Comparison of ENCODE assay signal across 8 cellular contexts in genomic region chr21:15064576-15065380, GRCh38. TPM values are rescaled to one million over a fixed set of nuclear protein-coding genes. Genes with fewer than 3 reads are reported as not detected.
DNase-seq lines count a peak whose midpoint lies in the region; TF ChIP-seq lines count a peak whose summit lies in the region.

TSS of gene NRIP1 (minus strand) at chr21:15065000. CDS start at chr21:14968192, 96,808 bp downstream.

- H4K20me1 ChIP-seq in MM.1S (ENCODE audit: insufficient read depth, low read length), result no peaks in the 10 kb centered on the region

- peaks cover 2% of the 10 kb centered on the region for H3K36me3 Mint-ChIP-seq in T-helper 2 cell treated with Interferon-gamma antibody and Interleukin-4, amounts not matched to agents 5 μg/mL and 100 μg/mL, for 36 hours (ENCODE audit: low read depth)

- H3K4me1 ChIP-seq in ES-I3 (ENCODE audit: insufficient read depth, low read length), result peaks cover 22% of the 10 kb centered on the region
- H3K4me1 ChIP-seq in MM.1S (ENCODE audit: low read length), result no peaks in the 10 kb centered on the region
- H3K4me1 ChIP-seq in ascending aorta, result peaks cover 0 to 25% of the 10 kb centered on the region in 2 donors
- peaks cover 0 to 45% of the 10 kb centered on the region in 2 donors for H3K4me1 ChIP-seq in right atrium auricular region
- no peaks in the 10 kb centered on the region for H3K4me1 ChIP-seq in urinary bladder (ENCODE audit: insufficient read depth)

- H3F3A ChIP-seq in MM.1S (ENCODE audit: insufficient read depth, low read length), result peaks cover 4% of the 10 kb centered on the region; the same call in 1 of the 2 replicates

- H3K9me2 ChIP-seq in MM.1S (replicated peaks; ENCODE audit: insufficient read depth, low read length), result no peaks in the 10 kb centered on the region

- peaks cover 55% of the 10 kb centered on the region for H3K27me3 Mint-ChIP-seq in T-helper 2 cell treated with Interferon-gamma antibody and Interleukin-4, amounts not matched to agents 5 μg/mL and 100 μg/mL, for 36 hours (ENCODE audit: low read depth)

- peak within 1 kb of the TSS; percentile 89 for H3K27ac Mint-ChIP-seq in T-helper 2 cell treated with Interferon-gamma antibody and Interleukin-4, amounts not matched to agents 5 μg/mL and 100 μg/mL, for 36 hours

- H3K27me3 ChIP-seq in H7 (ENCODE audit: control insufficient read depth, insufficient read depth, low read length), result no peaks in the 10 kb centered on the region; the same call in 1 of the 2 replicates
- H3K27me3 ChIP-seq in MM.1S (replicated peaks; ENCODE audit: insufficient read depth, low read length), result peaks cover 7% of the 10 kb centered on the region; the same call in 1 of the 2 replicates
- no peaks in the 10 kb centered on the region for H3K27me3 ChIP-seq in ascending aorta
- no peaks in the 10 kb centered on the region for H3K27me3 ChIP-seq in right atrium auricular region

- peak within 1 kb of the TSS; percentile 96 for H3K4me3 Mint-ChIP-seq in T-helper 2 cell treated with Interferon-gamma antibody and Interleukin-4, amounts not matched to agents 5 μg/mL and 100 μg/mL, for 36 hours

- no peaks in the 10 kb centered on the region for H3K9me3 Mint-ChIP-seq in T-helper 2 cell treated with Interferon-gamma antibody and Interleukin-4, amounts not matched to agents 5 μg/mL and 100 μg/mL, for 36 hours

- TF ChIP-seq CTCF in MM.1S (IDR thresholded peaks at IDR 0.05; ENCODE audit: low read length) (no peak), ascending aorta (IDR thresholded peaks at IDR 0.05) (no peak), right atrium auricular region (IDR thresholded peaks at IDR 0.05) (no peak)

- under 1% methylated on average over 115 of the region's 115 CpGs for WGBS in urinary bladder

- peak within 1 kb of the TSS; percentile 80 for H3K9ac ChIP-seq in ES-I3 (ENCODE audit: low read depth, low read length)
- H3K9ac ChIP-seq in MM.1S (ENCODE audit: low read length), result peak within 1 kb of the TSS; percentile 53; the same call in 1 of the 2 replicates

- DNase-seq in H7, result peak; percentile 86
- DNase-seq in MM.1S, result peak; percentile 83
- DNase-seq in T-helper 2 cell treated with Interferon-gamma antibody and Interleukin-4, amounts not matched to agents 5 μg/mL and 100 μg/mL, for 36 hours (ENCODE audit: low spot score), result peak; percentile 78
- peak; percentile 36 to 92 for DNase-seq in ascending aorta (ENCODE audit: low spot score in 2 of 2)
- DNase-seq in right atrium auricular region (ENCODE audit: low spot score), result peak; percentile 88
- peak; percentile 61 for DNase-seq in pulmonary artery endothelial cell (ENCODE audit: low read depth, low spot score)

- peaks cover 34% of the 10 kb centered on the region for H3K79me2 ChIP-seq in MM.1S (ENCODE audit: low read length)

- H3K4me2 ChIP-seq in MM.1S (ENCODE audit: low read depth, low read length), result peak within 1 kb of the TSS; percentile 94

- no peaks in the 10 kb centered on the region for H3K36me3 ChIP-seq in ES-I3 (ENCODE audit: insufficient read depth, low read length)
- H3K36me3 ChIP-seq in H7 (replicated peaks; ENCODE audit: control insufficient read depth, insufficient read depth, low read length), result no peaks in the 10 kb centered on the region
- no peaks in the 10 kb centered on the region for H3K36me3 ChIP-seq in MM.1S (replicated peaks; ENCODE audit: insufficient read depth, low read length)
- no peaks in the 10 kb centered on the region for H3K36me3 ChIP-seq in ascending aorta
- H3K36me3 ChIP-seq in right atrium auricular region, result no peaks in the 10 kb centered on the region
- H3K36me3 ChIP-seq in urinary bladder (ENCODE audit: insufficient read depth), result no peaks in the 10 kb centered on the region

- H3K4me1 Mint-ChIP-seq in T-helper 2 cell treated with Interferon-gamma antibody and Interleukin-4, amounts not matched to agents 5 μg/mL and 100 μg/mL, for 36 hours (ENCODE audit: low read depth), result peaks cover 36% of the 10 kb centered on the region

- H2AFZ ChIP-seq in MM.1S (ENCODE audit: low read length), result peak within 1 kb of the TSS; percentile 85

- H3K4me3 ChIP-seq in H7 (ENCODE audit: insufficient read depth, low read depth, low read length), result peak within 1 kb of the TSS; percentile 70
- peak within 1 kb of the TSS; percentile 84 for H3K4me3 ChIP-seq in MM.1S (ENCODE audit: low read length)
- peak within 1 kb of the TSS; percentile 80 to 97 for H3K4me3 ChIP-seq in ascending aorta
- H3K4me3 ChIP-seq in right atrium auricular region, result peak within 1 kb of the TSS; percentile 68 to 75
- H3K4me3 ChIP-seq in urinary bladder (ENCODE audit: low read depth, low read length), result peak within 1 kb of the TSS; percentile 96

- intact Hi-C loops in ascending aorta (cut with DNase I), result loop anchor here (1.0 to 10.0 kb wide), 5 partner anchors 63 to 1520 kb away; partner anchors contain the start of genes HSPA13 and USP25

- peak within 1 kb of the TSS; percentile 21; the same call in 1 of the 2 replicates for H3K27ac ChIP-seq in MM.1S (ENCODE audit: low read length)
- H3K27ac ChIP-seq in ascending aorta, result peak within 1 kb of the TSS; percentile 93 to 95
- peak within 1 kb of the TSS; percentile 97 to 99 for H3K27ac ChIP-seq in right atrium auricular region
- H3K27ac ChIP-seq in urinary bladder (ENCODE audit: low read depth), result peak within 1 kb of the TSS; percentile 97

- no peaks in the 10 kb centered on the region for H3K9me3 ChIP-seq in ES-I3 (ENCODE audit: control insufficient read depth, insufficient read depth, low read length)
- H3K9me3 ChIP-seq in MM.1S (replicated peaks; ENCODE audit: insufficient read depth, low read length), result no peaks in the 10 kb centered on the region
- no peaks in the 10 kb centered on the region for H3K9me3 ChIP-seq in ascending aorta
- H3K9me3 ChIP-seq in right atrium auricular region, result no peaks in the 10 kb centered on the region

RNA-seq across cellular contexts. Expression of gene NRIP1, which starts in this region (rescaled TPM):
- total RNA-seq in H7 (2014; rRNA removed; shearing (Covaris generic)), result 16.6 and 17.5 TPM in 2 replicates
- 4.8 TPM for total RNA-seq in ascending aorta
- total RNA-seq in right atrium auricular region, result 10 to 100 TPM; 15.5 to 16.0 TPM
- total RNA-seq in pulmonary artery endothelial cell, result 30.7 and 39.5 TPM in 2 replicates
- 104 TPM for total RNA-seq in urinary bladder
- 11.2 TPM for polyA plus RNA-seq in urinary bladder

Comparison
In these comparisons a context has a peak if more than half of its experiments do, and no peak if none do; other contexts are left out.
1. Peak in every context shown above with its lines: DNase-seq, H3K4me3 ChIP-seq and H3K27ac ChIP-seq.
2. H3K27ac ChIP-seq: peak in every context shown above with its lines; median percentile 98 in right atrium auricular region; 97 in urinary bladder; 94 in ascending aorta; 21 in MM.1S.